15 cellular contexts compared by ENCODE assay signal in genomic region chr21:42744520-42745445, GRCh38.
"Had no signal": no experiment of that assay in that cellular context is flagged by ENCODE, and none has a peak within 500 bp of the region (broad histone marks: within the 10 kb centered on the region; RNA-seq: fewer than 3 reads in every experiment).

No MANE protein-coding gene starts in this region.

- H3K9ac ChIP-seq: parathyroid adenoma had no signal

- H3K79me2 ChIP-seq: parathyroid adenoma had no signal

- H3K27ac Mint-ChIP-seq: activated CD4-positive, alpha-beta memory T cell treated with anti-CD3 and anti-CD28 coated beads for 36 hours; activated T-cell treated with anti-CD3 and anti-CD28 coated beads, Interleukin-2, amount 50 U/mL, for 72 hours had no signal

- H3K36me3 Mint-ChIP-seq: activated CD4-positive, alpha-beta memory T cell treated with anti-CD3 and anti-CD28 coated beads for 36 hours had no signal

- FAIRE-seq: endothelial cell of umbilical vein, small intestine had no signal

- H3K4me1 ChIP-seq: foreskin keratinocyte, parathyroid adenoma had no signal

- H3K27me3 Mint-ChIP-seq: activated CD4-positive, alpha-beta memory T cell treated with anti-CD3 and anti-CD28 coated beads for 36 hours had no signal

- ATAC-seq: foreskin keratinocyte had no signal

- H3K9me3 Mint-ChIP-seq: activated CD4-positive, alpha-beta memory T cell treated with anti-CD3 and anti-CD28 coated beads for 36 hours; activated T-cell treated with anti-CD3 and anti-CD28 coated beads, Interleukin-2, amount 50 U/mL, for 72 hours; neural crest cell had no signal

- H2AFZ ChIP-seq: parathyroid adenoma had no signal

- H3K4me3 Mint-ChIP-seq: activated CD4-positive, alpha-beta memory T cell treated with anti-CD3 and anti-CD28 coated beads for 36 hours; activated T-cell treated with anti-CD3 and anti-CD28 coated beads, Interleukin-2, amount 50 U/mL, for 72 hours; neural crest cell had no signal

- H3K27me3 ChIP-seq: foreskin keratinocyte had no signal

- H3K4me3 ChIP-seq: coronary artery, SK-N-MC had no signal

- DNase-seq: activated CD4-positive, alpha-beta memory T cell treated with anti-CD3 and anti-CD28 coated beads for 36 hours; activated CD4-positive, CD25-positive, alpha-beta regulatory T cell; activated naive CD4-positive, alpha-beta T cell; caudate nucleus; effector CD4-positive, alpha-beta T cell; foreskin keratinocyte; small intestine; T-helper 1 cell; trophoblast cell had no signal

- H3K27ac ChIP-seq: coronary artery, foreskin keratinocyte, parathyroid adenoma, SK-N-MC had no signal
